1 cellular context compared by ENCODE assay signal in the genomic region with DNA sequence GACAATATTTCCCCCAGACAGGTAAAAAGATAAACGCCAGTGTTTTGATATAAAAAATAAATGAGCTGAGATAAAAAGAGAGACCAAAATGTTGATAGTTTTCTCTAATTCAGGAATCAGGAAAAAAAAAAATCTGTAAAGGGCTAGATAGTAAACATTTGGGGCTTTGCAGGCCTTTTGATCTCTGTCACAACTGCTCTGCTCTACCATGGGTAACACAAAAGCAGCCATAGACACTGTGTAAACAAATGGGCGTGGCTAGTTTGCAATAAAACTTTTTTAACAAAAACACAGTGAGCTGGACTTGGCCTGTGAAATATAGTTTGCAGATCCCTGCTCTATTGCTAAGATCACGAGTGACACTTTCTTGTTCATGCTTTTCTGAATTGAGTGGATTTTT.
TF ChIP-seq lines count a peak whose summit lies in the region.

No MANE protein-coding gene starts in this region.

TF ChIP-seq in HepG2, 621 proteins besides CTCF, POLR2A, EP300 and RAD21 (continued from another document and continues in another):
- TF ChIP-seq, protein P1, sequence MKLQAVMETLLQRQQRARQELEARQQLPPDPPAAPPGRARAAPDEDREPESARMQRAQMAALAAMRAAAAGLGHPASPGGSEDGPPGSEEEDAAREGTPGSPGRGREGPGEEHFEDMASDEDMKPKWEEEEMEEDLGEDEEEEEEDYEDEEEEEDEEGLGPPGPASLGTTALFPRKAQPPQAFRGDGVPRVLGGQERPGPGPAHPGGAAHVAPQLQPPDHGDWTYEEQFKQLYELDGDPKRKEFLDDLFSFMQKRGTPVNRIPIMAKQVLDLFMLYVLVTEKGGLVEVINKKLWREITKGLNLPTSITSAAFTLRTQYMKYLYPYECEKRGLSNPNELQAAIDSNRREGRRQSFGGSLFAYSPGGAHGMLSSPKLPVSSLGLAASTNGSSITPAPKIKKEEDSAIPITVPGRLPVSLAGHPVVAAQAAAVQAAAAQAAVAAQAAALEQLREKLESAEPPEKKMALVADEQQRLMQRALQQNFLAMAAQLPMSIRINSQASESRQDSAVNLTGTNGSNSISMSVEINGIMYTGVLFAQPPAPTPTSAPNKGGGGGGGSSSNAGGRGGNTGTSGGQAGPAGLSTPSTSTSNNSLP (IDR thresholded peaks at IDR 0.05; ENCODE audit: low read depth, low read length) = peak; percentile 95
- TF ChIP-seq, protein P2, sequence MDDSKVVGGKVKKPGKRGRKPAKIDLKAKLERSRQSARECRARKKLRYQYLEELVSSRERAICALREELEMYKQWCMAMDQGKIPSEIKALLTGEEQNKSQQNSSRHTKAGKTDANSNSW (CRISPR knock-in tag; IDR thresholded peaks at IDR 0.05; ENCODE audit: borderline replicate concordance) = no peak
- no peak for TF ChIP-seq MXD4 (CRISPR knock-in tag; IDR thresholded peaks at IDR 0.05)
- TF ChIP-seq, protein P3, sequence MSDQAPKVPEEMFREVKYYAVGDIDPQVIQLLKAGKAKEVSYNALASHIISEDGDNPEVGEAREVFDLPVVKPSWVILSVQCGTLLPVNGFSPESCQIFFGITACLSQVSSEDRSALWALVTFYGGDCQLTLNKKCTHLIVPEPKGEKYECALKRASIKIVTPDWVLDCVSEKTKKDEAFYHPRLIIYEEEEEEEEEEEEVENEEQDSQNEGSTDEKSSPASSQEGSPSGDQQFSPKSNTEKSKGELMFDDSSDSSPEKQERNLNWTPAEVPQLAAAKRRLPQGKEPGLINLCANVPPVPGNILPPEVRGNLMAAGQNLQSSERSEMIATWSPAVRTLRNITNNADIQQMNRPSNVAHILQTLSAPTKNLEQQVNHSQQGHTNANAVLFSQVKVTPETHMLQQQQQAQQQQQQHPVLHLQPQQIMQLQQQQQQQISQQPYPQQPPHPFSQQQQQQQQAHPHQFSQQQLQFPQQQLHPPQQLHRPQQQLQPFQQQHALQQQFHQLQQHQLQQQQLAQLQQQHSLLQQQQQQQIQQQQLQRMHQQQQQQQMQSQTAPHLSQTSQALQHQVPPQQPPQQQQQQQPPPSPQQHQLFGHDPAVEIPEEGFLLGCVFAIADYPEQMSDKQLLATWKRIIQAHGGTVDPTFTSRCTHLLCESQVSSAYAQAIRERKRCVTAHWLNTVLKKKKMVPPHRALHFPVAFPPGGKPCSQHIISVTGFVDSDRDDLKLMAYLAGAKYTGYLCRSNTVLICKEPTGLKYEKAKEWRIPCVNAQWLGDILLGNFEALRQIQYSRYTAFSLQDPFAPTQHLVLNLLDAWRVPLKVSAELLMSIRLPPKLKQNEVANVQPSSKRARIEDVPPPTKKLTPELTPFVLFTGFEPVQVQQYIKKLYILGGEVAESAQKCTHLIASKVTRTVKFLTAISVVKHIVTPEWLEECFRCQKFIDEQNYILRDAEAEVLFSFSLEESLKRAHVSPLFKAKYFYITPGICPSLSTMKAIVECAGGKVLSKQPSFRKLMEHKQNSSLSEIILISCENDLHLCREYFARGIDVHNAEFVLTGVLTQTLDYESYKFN (CRISPR knock-in tag; conservative IDR thresholded peaks at IDR 0.05) = peak; percentile 88
- TF ChIP-seq FOSL2 (CRISPR knock-in tag; IDR thresholded peaks at IDR 0.05) = peak; percentile 79
- TF ChIP-seq RCOR2 (CRISPR knock-in tag; IDR thresholded peaks at IDR 0.05) = peak; percentile 44; the same call in 1 of the 2 replicates
- TF ChIP-seq BRD4 (CRISPR knock-in tag; IDR thresholded peaks at IDR 0.05) = no peak
- TF ChIP-seq, protein P4, sequence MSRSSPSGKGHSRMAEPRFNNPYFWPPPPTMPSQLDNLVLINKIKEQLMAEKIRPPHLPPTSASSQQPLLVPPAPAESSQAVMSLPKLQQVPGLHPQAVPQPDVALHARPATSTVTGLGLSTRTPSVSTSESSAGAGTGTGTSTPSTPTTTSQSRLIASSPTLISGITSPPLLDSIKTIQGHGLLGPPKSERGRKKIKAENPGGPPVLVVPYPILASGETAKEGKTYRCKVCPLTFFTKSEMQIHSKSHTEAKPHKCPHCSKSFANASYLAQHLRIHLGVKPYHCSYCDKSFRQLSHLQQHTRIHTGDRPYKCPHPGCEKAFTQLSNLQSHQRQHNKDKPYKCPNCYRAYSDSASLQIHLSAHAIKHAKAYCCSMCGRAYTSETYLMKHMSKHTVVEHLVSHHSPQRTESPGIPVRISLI (CRISPR knock-in tag; IDR thresholded peaks at IDR 0.05; ENCODE audit: borderline replicate concordance) = peak; percentile 96
- 0 out of 2 replicates have a peak, but pooled peaks have one; percentile 28 for TF ChIP-seq ZFP1 (CRISPR knock-in tag; IDR thresholded peaks at IDR 0.05)
- TF ChIP-seq ZNF329 (CRISPR knock-in tag; IDR thresholded peaks at IDR 0.05; ENCODE audit: low read depth) = no peak
- TF ChIP-seq ZNF136 (CRISPR knock-in tag; IDR thresholded peaks at IDR 0.05; ENCODE audit: low read depth) = no peak; the same call in 1 of the 2 replicates
- TF ChIP-seq, protein P5, sequence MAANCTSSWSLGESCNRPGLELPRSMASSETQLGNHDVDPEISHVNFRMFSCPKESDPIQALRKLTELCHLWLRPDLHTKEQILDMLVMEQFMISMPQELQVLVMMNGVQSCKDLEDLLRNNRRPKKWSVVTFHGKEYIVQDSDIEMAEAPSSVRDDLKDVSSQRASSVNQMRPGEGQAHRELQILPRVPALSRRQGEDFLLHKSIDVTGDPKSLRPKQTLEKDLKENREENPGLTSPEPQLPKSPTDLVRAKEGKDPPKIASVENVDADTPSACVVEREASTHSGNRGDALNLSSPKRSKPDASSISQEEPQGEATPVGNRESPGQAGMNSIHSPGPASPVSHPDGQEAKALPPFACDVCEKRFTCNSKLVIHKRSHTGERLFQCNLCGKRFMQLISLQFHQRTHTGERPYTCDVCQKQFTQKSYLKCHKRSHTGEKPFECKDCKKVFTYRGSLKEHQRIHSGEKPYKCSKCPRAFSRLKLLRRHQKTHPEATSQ (CRISPR knock-in tag; IDR thresholded peaks at IDR 0.05; ENCODE audit: borderline replicate concordance) = no peak
- TF ChIP-seq TCF7 (IDR thresholded peaks at IDR 0.05; ENCODE audit: low read depth) = peak; percentile 97
- TF ChIP-seq ZNF75D (CRISPR knock-in tag; IDR thresholded peaks at IDR 0.05; ENCODE audit: borderline replicate concordance) = no peak
- peak; percentile 9; the same call in 1 of the 2 replicates for TF ChIP-seq ZMAT3 (CRISPR knock-in tag; conservative IDR thresholded peaks at IDR 0.05)
- TF ChIP-seq MIER2 (CRISPR knock-in tag; IDR thresholded peaks at IDR 0.05) = 0 out of 2 replicates have a peak, but pooled peaks have one; percentile 31
- TF ChIP-seq GABPA (IDR thresholded peaks at IDR 0.05; ENCODE audit: low read depth, low read length) = no peak
- TF ChIP-seq GABPA (CRISPR knock-in tag; IDR thresholded peaks at IDR 0.05; ENCODE audit: low read depth) = peak; percentile 27; the same call in 1 of the 2 replicates
- TF ChIP-seq GATAD2A (CRISPR knock-in tag; IDR thresholded peaks at IDR 0.05) = peak; percentile 87
- TF ChIP-seq ZNF383 (CRISPR knock-in tag; IDR thresholded peaks at IDR 0.05; ENCODE audit: borderline replicate concordance) = no peak
- no peak for TF ChIP-seq PAWR (CRISPR knock-in tag; IDR thresholded peaks at IDR 0.05; ENCODE audit: borderline replicate concordance)
- no peak for TF ChIP-seq CBX5 (CRISPR knock-in tag; IDR thresholded peaks at IDR 0.05; ENCODE audit: borderline replicate concordance)
- TF ChIP-seq SP1 (IDR thresholded peaks at IDR 0.05) = no peak
- TF ChIP-seq SP1 (CRISPR knock-in tag; IDR thresholded peaks at IDR 0.05) = peak; percentile 92
- TF ChIP-seq MYNN (CRISPR knock-in tag; IDR thresholded peaks at IDR 0.05; ENCODE audit: low read depth) = no peak
- TF ChIP-seq FOXJ3 (CRISPR knock-in tag; IDR thresholded peaks at IDR 0.05; ENCODE audit: borderline replicate concordance) = peak; percentile 93; the same call in 1 of the 2 replicates
- no peak; the same call in 1 of the 2 replicates for TF ChIP-seq RORA (CRISPR knock-in tag; IDR thresholded peaks at IDR 0.05)
- no peak for TF ChIP-seq ZNF260 (CRISPR knock-in tag; IDR thresholded peaks at IDR 0.05; ENCODE audit: borderline replicate concordance, low read depth)
- TF ChIP-seq HDAC2 (CRISPR knock-in tag; IDR thresholded peaks at IDR 0.05) = peak; percentile 80
- peak; percentile 48; the same call in 1 of the 2 replicates for TF ChIP-seq ETV5 (CRISPR knock-in tag; IDR thresholded peaks at IDR 0.05; ENCODE audit: borderline replicate concordance)
- peak; percentile 55; the same call in 1 of the 2 replicates for TF ChIP-seq ZNF264 (CRISPR knock-in tag; IDR thresholded peaks at IDR 0.05)
- peak; percentile 56; the same call in 1 of the 2 replicates for TF ChIP-seq NR2F2 (IDR thresholded peaks at IDR 0.05; ENCODE audit: borderline replicate concordance, low read depth)
- TF ChIP-seq ZNF333 (CRISPR knock-in tag; IDR thresholded peaks at IDR 0.05; ENCODE audit: borderline replicate concordance) = no peak
- TF ChIP-seq RFX3 (CRISPR knock-in tag; IDR thresholded peaks at IDR 0.05) = 0 out of 2 replicates have a peak, but pooled peaks have one; percentile 17
- peak; percentile 95 for TF ChIP-seq PITX1 (CRISPR knock-in tag; IDR thresholded peaks at IDR 0.05)
- TF ChIP-seq CEBPB (IDR thresholded peaks at IDR 0.05; ENCODE audit: borderline replicate concordance, low read depth, low read length) = peak; percentile 81
- peak; percentile 52; the same call in 1 of the 2 replicates for TF ChIP-seq HNF4G (IDR thresholded peaks at IDR 0.05; ENCODE audit: borderline replicate concordance, low read depth, low read length)
- no peak for TF ChIP-seq HNF4G (CRISPR knock-in tag; IDR thresholded peaks at IDR 0.05; ENCODE audit: borderline replicate concordance, low read depth)
- TF ChIP-seq YEATS4 (CRISPR knock-in tag; IDR thresholded peaks at IDR 0.05; ENCODE audit: borderline replicate concordance) = no peak
- TF ChIP-seq, protein P6, sequence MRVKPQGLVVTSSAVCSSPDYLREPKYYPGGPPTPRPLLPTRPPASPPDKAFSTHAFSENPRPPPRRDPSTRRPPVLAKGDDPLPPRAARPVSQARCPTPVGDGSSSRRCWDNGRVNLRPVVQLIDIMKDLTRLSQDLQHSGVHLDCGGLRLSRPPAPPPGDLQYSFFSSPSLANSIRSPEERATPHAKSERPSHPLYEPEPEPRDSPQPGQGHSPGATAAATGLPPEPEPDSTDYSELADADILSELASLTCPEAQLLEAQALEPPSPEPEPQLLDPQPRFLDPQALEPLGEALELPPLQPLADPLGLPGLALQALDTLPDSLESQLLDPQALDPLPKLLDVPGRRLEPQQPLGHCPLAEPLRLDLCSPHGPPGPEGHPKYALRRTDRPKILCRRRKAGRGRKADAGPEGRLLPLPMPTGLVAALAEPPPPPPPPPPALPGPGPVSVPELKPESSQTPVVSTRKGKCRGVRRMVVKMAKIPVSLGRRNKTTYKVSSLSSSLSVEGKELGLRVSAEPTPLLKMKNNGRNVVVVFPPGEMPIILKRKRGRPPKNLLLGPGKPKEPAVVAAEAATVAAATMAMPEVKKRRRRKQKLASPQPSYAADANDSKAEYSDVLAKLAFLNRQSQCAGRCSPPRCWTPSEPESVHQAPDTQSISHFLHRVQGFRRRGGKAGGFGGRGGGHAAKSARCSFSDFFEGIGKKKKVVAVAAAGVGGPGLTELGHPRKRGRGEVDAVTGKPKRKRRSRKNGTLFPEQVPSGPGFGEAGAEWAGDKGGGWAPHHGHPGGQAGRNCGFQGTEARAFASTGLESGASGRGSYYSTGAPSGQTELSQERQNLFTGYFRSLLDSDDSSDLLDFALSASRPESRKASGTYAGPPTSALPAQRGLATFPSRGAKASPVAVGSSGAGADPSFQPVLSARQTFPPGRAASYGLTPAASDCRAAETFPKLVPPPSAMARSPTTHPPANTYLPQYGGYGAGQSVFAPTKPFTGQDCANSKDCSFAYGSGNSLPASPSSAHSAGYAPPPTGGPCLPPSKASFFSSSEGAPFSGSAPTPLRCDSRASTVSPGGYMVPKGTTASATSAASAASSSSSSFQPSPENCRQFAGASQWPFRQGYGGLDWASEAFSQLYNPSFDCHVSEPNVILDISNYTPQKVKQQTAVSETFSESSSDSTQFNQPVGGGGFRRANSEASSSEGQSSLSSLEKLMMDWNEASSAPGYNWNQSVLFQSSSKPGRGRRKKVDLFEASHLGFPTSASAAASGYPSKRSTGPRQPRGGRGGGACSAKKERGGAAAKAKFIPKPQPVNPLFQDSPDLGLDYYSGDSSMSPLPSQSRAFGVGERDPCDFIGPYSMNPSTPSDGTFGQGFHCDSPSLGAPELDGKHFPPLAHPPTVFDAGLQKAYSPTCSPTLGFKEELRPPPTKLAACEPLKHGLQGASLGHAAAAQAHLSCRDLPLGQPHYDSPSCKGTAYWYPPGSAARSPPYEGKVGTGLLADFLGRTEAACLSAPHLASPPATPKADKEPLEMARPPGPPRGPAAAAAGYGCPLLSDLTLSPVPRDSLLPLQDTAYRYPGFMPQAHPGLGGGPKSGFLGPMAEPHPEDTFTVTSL (CRISPR knock-in tag; IDR thresholded peaks at IDR 0.05; ENCODE audit: borderline replicate concordance) = peak; percentile 91; the same call in 1 of the 2 replicates
- no peak for TF ChIP-seq SALL2 (CRISPR knock-in tag; IDR thresholded peaks at IDR 0.05)
- peak; percentile 68 for TF ChIP-seq TEAD3 (CRISPR knock-in tag; optimal IDR thresholded peaks at IDR 0.05; ENCODE audit: borderline replicate concordance)
- TF ChIP-seq NRL (CRISPR knock-in tag; IDR thresholded peaks at IDR 0.05; ENCODE audit: borderline replicate concordance) = no peak
- 0 out of 2 replicates have a peak, but pooled peaks have one; percentile 41 for TF ChIP-seq HOXA3 (CRISPR knock-in tag; IDR thresholded peaks at IDR 0.05)
